Comparison of ENCODE assay signal across 8 cellular contexts in the genomic region with DNA sequence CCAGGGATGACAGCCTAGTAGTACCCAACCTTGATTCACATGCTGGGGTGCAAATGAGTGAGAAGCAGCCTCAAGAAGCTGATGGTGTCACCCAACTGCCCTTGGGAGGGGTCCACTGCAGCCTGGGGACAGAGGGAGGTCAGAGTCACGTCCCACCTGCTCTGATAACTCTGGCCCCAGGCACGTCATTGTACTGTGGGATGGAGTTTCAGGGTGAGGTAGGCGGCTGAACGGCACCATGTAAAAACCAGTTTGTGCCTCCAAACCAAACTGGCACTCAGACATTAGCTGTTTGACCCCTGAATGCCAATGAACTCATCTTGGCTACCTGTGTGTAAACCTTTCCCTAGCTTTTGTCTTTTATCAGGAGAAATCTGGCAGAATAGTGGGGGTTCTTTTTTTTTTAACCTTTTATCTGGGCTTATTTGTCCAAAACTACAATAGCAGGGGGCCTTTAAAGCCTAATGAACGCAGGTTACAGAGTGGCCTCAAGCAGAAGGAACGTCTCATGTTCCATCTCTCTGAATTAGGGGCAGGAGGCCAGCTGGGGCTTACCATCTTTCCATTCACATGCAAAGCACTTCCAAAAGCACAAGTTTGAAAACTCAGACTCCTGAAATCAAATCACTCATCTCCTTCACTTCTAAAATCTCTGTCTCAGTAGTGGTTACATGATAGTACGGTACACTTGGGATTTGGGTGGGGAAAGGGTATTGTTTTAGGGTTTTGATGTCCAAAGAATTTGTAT.
A peak's percentile ranks its signal among the peaks of the same experiment; 100 is the strongest.
DNase-seq lines count a peak whose midpoint lies in the region; ATAC-seq and TF ChIP-seq lines count a peak whose summit lies in the region.

No MANE protein-coding gene starts in this region.

- DNase-seq in heart left ventricle (no peak), left ventricle myocardium superior (no peak), mammary epithelial cell (peak; percentile 72), progenitor cell of endocrine pancreas (ENCODE audit: low spot score, unreplicated experiment) (no peak), posterior cingulate gyrus (no peak), NCI-H2227 treated with DMSO at 0.1 percent for 48 hours (lab: John Stamatoyannopoulos, UW) (no peak)
- no peak for DNase-seq in activated naive CD4-positive, alpha-beta T cell (lab: John Stamatoyannopoulos, UW)

- H3K27me3 Mint-ChIP-seq in progenitor cell of endocrine pancreas: no peaks in the 10 kb centered on the region

- H3K9me3 ChIP-seq in heart left ventricle (no peaks in the 10 kb centered on the region), mammary epithelial cell (replicated peaks; ENCODE audit: insufficient read depth, low read length) (no peaks in the 10 kb centered on the region)

- BruUV-seq in mammary epithelial cell (replicated peaks; lab: Mats Ljungman, UMichigan): no TSS peak

- H3K4me3 ChIP-seq in heart left ventricle (peak overlapping the region in 1 of 12 donors; percentile 40), mammary epithelial cell (replicated peaks in 1 of 3; ENCODE audit: insufficient read depth in 1 of 3, low read depth in 2 of 3, low read length in 3 of 3) (no peak overlapping the region)

- H4K20me1 ChIP-seq in mammary epithelial cell (ENCODE audit: insufficient read depth, low read length): no peaks in the 10 kb centered on the region

- peak overlapping the region; percentile 60 to 96 (median 90) for H3K27ac ChIP-seq in heart left ventricle
- peak overlapping the region; percentile 96 for H3K27ac ChIP-seq in mammary epithelial cell (ENCODE audit: insufficient read depth, low read depth, low read length)

- no peaks in the 10 kb centered on the region for H3K79me2 ChIP-seq in mammary epithelial cell (ENCODE audit: insufficient read depth, low read length)

- peaks cover 0 to 39% (median 27%) of the 10 kb centered on the region in 9 donors for H3K36me3 ChIP-seq in heart left ventricle
- H3K36me3 ChIP-seq in mammary epithelial cell (ENCODE audit: insufficient read depth, low read length): peaks cover 12% of the 10 kb centered on the region

- ATAC-seq in heart left ventricle (no peak), left ventricle myocardium superior (no peak), HG03354 (IDR thresholded peaks at IDR 0.05; ENCODE audit: poor library complexity, severe bottlenecking, unreplicated experiment) (peak; percentile 44)

- peak overlapping the region; percentile 90 for H3K9ac ChIP-seq in mammary epithelial cell (ENCODE audit: insufficient read depth, low read length)

- intact Hi-C loops in heart left ventricle (cut with DNase I) (loop anchor here in 9 of 10 donors (2.0 to 10.0 kb wide), 8 partner anchors 38 to 152 kb away; a partner anchor contains a TSS), left ventricle myocardium superior (cut with micrococcal nuclease) (loop anchor here (5.0 kb wide), 1 partner anchor 43 kb away; no protein-coding TSS in a partner anchor), mammary epithelial cell (cut with micrococcal nuclease) (loop anchor here (1.0 to 5.0 kb wide), 4 partner anchors 32 to 152 kb away; no protein-coding TSS in a partner anchor), posterior cingulate gyrus (cut with DNase I) (loop anchor here (10.0 kb wide), 2 partner anchors 90 to 120 kb away; a partner anchor contains a TSS)

- no peak overlapping the region for H3K4me3 Mint-ChIP-seq in progenitor cell of endocrine pancreas (ENCODE audit: low read depth)

- TF ChIP-seq POLR2A in heart left ventricle (IDR thresholded peaks at IDR 0.05): no peak

- H3K4me1 ChIP-seq in heart left ventricle (peaks cover 18 to 83% (median 64%) of the 10 kb centered on the region in 12 donors), mammary epithelial cell (ENCODE audit: insufficient read depth, low read length) (peaks cover 41% of the 10 kb centered on the region)

- CTCF ChIA-PET in mammary epithelial cell (lab: Charles Lee; ENCODE audit: low non-redundant PET): no interaction called here

- peaks cover 43% of the 10 kb centered on the region for H3K4me1 Mint-ChIP-seq in progenitor cell of endocrine pancreas (ENCODE audit: low read depth)

- 58 to 70% (median 66%) methylated on average over 7 of the region's 7 CpGs for WGBS in heart left ventricle, 4 donors
- 28% methylated on average over 5 of the region's 7 CpGs for WGBS in mammary epithelial cell (ENCODE audit: low coverage, missing lambda C conversion rate)

- H3K27me3 ChIP-seq in heart left ventricle (no peaks in the 10 kb centered on the region), mammary epithelial cell (ENCODE audit: insufficient read depth, low read length) (no peaks in the 10 kb centered on the region)

- H2AFZ ChIP-seq in mammary epithelial cell (ENCODE audit: low read depth, low read length): peak overlapping the region; percentile 29

- H3K36me3 Mint-ChIP-seq in progenitor cell of endocrine pancreas (ENCODE audit: insufficient read depth): peaks cover 14% of the 10 kb centered on the region

- no peak for TF ChIP-seq CTCF in heart left ventricle (IDR thresholded peaks at IDR 0.05)
- TF ChIP-seq CTCF in mammary epithelial cell (conservative IDR thresholded peaks at IDR 0.05 in 1 of 2, IDR thresholded peaks at IDR 0.05 in 1 of 2; ENCODE audit: extremely low read depth in 1 of 2, insufficient read depth in 1 of 2, low read depth in 1 of 2, low read length in 2 of 2): no peak
- no peak for TF ChIP-seq CTCF in progenitor cell of endocrine pancreas (IDR thresholded peaks at IDR 0.05; ENCODE audit: unreplicated experiment)

- in situ Hi-C loops in mammary epithelial cell (cut with MboI; ENCODE audit: low sequenced_read_pairs in 2 of 2): no loop called here

- dilution Hi-C loops in mammary epithelial cell (cut with HindIII; ENCODE audit: low sequenced_read_pairs): no loop called here

- H3K9me3 Mint-ChIP-seq in progenitor cell of endocrine pancreas (ENCODE audit: low read depth): no peaks in the 10 kb centered on the region

- peak overlapping the region; percentile 91 for H3K4me2 ChIP-seq in mammary epithelial cell (ENCODE audit: insufficient read depth, low read depth, low read length)

- H3K27ac Mint-ChIP-seq in progenitor cell of endocrine pancreas: peak overlapping the region; percentile 96
